8 cellular contexts compared by ENCODE assay signal in genomic region chr18:58042826-58043362, GRCh38. TPM values are rescaled to one million over a fixed set of nuclear protein-coding genes. Genes with fewer than 3 reads are reported as not detected.
A peak's percentile ranks its signal among the peaks of the same experiment; 100 is the strongest.
DNase-seq lines count a peak whose midpoint lies in the region; ATAC-seq and TF ChIP-seq lines count a peak whose summit lies in the region.

No MANE protein-coding gene starts in this region.

- peak overlapping the region in 2 of 4 donors; percentile 83 to 89 for H3K27ac ChIP-seq in tibial nerve

- H3K4me1 Mint-ChIP-seq in activated T-cell treated with anti-CD3 and anti-CD28 coated beads, Interleukin-2, amount 50 U/mL, for 4 hours (ENCODE audit: low read depth), result peaks cover 24% of the 10 kb centered on the region
- peaks cover 28% of the 10 kb centered on the region for H3K4me1 Mint-ChIP-seq in activated naive CD8-positive, alpha-beta T cell treated with anti-CD3 and anti-CD28 coated beads, Interleukin-2, amount 10 ng/mL, durations not matched to agents 7 days and 5 days

- no peaks in the 10 kb centered on the region for H3K36me3 ChIP-seq in tibial nerve

- no peaks in the 10 kb centered on the region for H3K9me3 ChIP-seq in tibial nerve

- no peak for TF ChIP-seq EP300 in tibial nerve (IDR thresholded peaks at IDR 0.05)

- TF ChIP-seq CTCF in tibial nerve (IDR thresholded peaks at IDR 0.05), result no peak

- H3K4me3 Mint-ChIP-seq in activated T-cell treated with anti-CD3 and anti-CD28 coated beads, Interleukin-2, amount 50 U/mL, for 4 hours, result peak overlapping the region; percentile 88
- peak overlapping the region; percentile 83 for H3K4me3 Mint-ChIP-seq in activated naive CD8-positive, alpha-beta T cell treated with anti-CD3 and anti-CD28 coated beads, Interleukin-2, amount 10 ng/mL, durations not matched to agents 7 days and 5 days

- no peaks in the 10 kb centered on the region for H3K9me3 Mint-ChIP-seq in activated T-cell treated with anti-CD3 and anti-CD28 coated beads, Interleukin-2, amount 50 U/mL, for 4 hours
- no peaks in the 10 kb centered on the region for H3K9me3 Mint-ChIP-seq in activated naive CD8-positive, alpha-beta T cell treated with anti-CD3 and anti-CD28 coated beads, Interleukin-2, amount 10 ng/mL, durations not matched to agents 7 days and 5 days

- no peaks in the 10 kb centered on the region for H3K27me3 ChIP-seq in tibial nerve

- H3K4me1 ChIP-seq in tibial nerve, result peaks cover 0 to 40% (median 0%) of the 10 kb centered on the region in 4 donors

- ATAC-seq in activated T-cell treated with anti-CD3 and anti-CD28 coated beads, Interleukin-2, amount 50 U/mL, for 4 hours, result no peak
- no peak for ATAC-seq in activated naive CD8-positive, alpha-beta T cell treated with anti-CD3 and anti-CD28 coated beads, Interleukin-2, amount 10 ng/mL, durations not matched to agents 7 days and 5 days (ENCODE audit: low read depth)
- ATAC-seq in GM21526 (IDR thresholded peaks at IDR 0.05; ENCODE audit: low FRiP score, unreplicated experiment) (no peak), GM21619 (IDR thresholded peaks at IDR 0.05; ENCODE audit: unreplicated experiment) (no peak)

- 11 to 12% methylated on average over 14 of the region's 14 CpGs for WGBS in tibial nerve, 2 donors

- no peak for TF ChIP-seq POLR2A in tibial nerve (IDR thresholded peaks at IDR 0.05)

- H3K27ac Mint-ChIP-seq in activated naive CD8-positive, alpha-beta T cell treated with anti-CD3 and anti-CD28 coated beads, Interleukin-2, amount 10 ng/mL, durations not matched to agents 7 days and 5 days, result no peak overlapping the region

- H3K27me3 Mint-ChIP-seq in activated T-cell treated with anti-CD3 and anti-CD28 coated beads, Interleukin-2, amount 50 U/mL, for 4 hours (ENCODE audit: low read depth), result peaks cover 2% of the 10 kb centered on the region
- peaks cover 27% of the 10 kb centered on the region for H3K27me3 Mint-ChIP-seq in activated naive CD8-positive, alpha-beta T cell treated with anti-CD3 and anti-CD28 coated beads, Interleukin-2, amount 10 ng/mL, durations not matched to agents 7 days and 5 days

- H3K4me3 ChIP-seq in tibial nerve, result peak overlapping the region; percentile 57 to 94 (median 77)

- POLR2A ChIA-PET in activated naive CD8-positive, alpha-beta T cell treated with anti-CD3 and anti-CD28 coated beads, Interleukin-2, amount 10 ng/mL, durations not matched to agents 7 days and 5 days (lab: Charles Lee), result no interaction called here

- H3K36me3 Mint-ChIP-seq in activated T-cell treated with anti-CD3 and anti-CD28 coated beads, Interleukin-2, amount 50 U/mL, for 4 hours (ENCODE audit: insufficient read depth), result no peaks in the 10 kb centered on the region
- no peaks in the 10 kb centered on the region for H3K36me3 Mint-ChIP-seq in activated naive CD8-positive, alpha-beta T cell treated with anti-CD3 and anti-CD28 coated beads, Interleukin-2, amount 10 ng/mL, durations not matched to agents 7 days and 5 days

- DNase-seq in activated T-cell treated with anti-CD3 and anti-CD28 coated beads, Interleukin-2, amount 50 U/mL, for 4 hours, result no peak
- DNase-seq in activated T-cell treated with anti-CD3 and anti-CD28 coated beads, Interleukin-2, amount 50 U/mL, for 48 hours, result no peak
- DNase-seq in activated naive CD8-positive, alpha-beta T cell treated with anti-CD3 and anti-CD28 coated beads, Interleukin-2, amount 10 ng/mL, durations not matched to agents 7 days and 5 days, result no peak
- DNase-seq in kidney glomerular epithelial cell (lab: John Stamatoyannopoulos, UW) (peak; percentile 41), tibial nerve (ENCODE audit: low spot score in 2 of 2) (no peak), H4 (ENCODE audit: low spot score) (no peak)

RNA-seq across cellular contexts. Expression of gene NEDD4L, which starts 1.1 kb away (rescaled TPM):
- 1 to 10 TPM; 2.6 to 4.7 (median 2.9) TPM for total RNA-seq in activated T-cell treated with anti-CD3 and anti-CD28 coated beads, Interleukin-2, amount 50 U/mL, for 4 hours
- 1 to 10 TPM; 4.4 to 7.4 TPM for total RNA-seq in activated naive CD8-positive, alpha-beta T cell treated with anti-CD3 and anti-CD28 coated beads, Interleukin-2, amount 10 ng/mL, durations not matched to agents 7 days and 5 days
- total RNA-seq in tibial nerve, result 10 to 100 TPM; 15.3 to 59.9 (median 26.8) TPM
- 17.1 and 20.4 TPM in 2 replicates for total RNA-seq in H4 (2014; rRNA removed; shearing (Covaris generic))
